In genomic region chr15:76258460-76258859, GRCh38 we compare ENCODE assay signal across 18 cellular contexts.
"Had no signal": no experiment of that assay in that cellular context is flagged by ENCODE, and none has a peak within 500 bp of the region (broad histone marks: within the 10 kb centered on the region; RNA-seq: fewer than 3 reads in every experiment).

No MANE protein-coding gene starts in this region.

- H3K4me1 ChIP-seq: gastrocnemius medialis, right atrium auricular region had no signal

- H3K27me3 ChIP-seq: brain microvascular endothelial cell, gastrocnemius medialis, right atrium auricular region had no signal

- H3K9me3 ChIP-seq: gastrocnemius medialis had no signal

- ATAC-seq: gastrocnemius medialis had no signal

- H3K27ac ChIP-seq: brain microvascular endothelial cell, gastrocnemius medialis, left ventricle myocardium inferior, right atrium auricular region had no signal

- H3K4me3 ChIP-seq: gastrocnemius medialis, left ventricle myocardium inferior, right atrium auricular region had no signal

- DNase-seq: activated CD4-positive, alpha-beta T cell treated with anti-CD3 and anti-CD28 coated beads, Interleukin-2, amount 10 ng/mL, durations not matched to agents 24 days and 14 days; activated CD8-positive, alpha-beta memory T cell treated with anti-CD3 and anti-CD28 coated beads, Interleukin-2, amount 50 U/mL, for 48 hours; activated effector memory CD4-positive, alpha-beta T cell treated with anti-CD3 and anti-CD28 coated beads, Interleukin-2, amount 50 U/mL, for 16 hours; activated naive CD4-positive, alpha-beta T cell treated with anti-CD3 and anti-CD28 coated beads, Interleukin-2, amount 50 U/mL, for 16 hours; activated T-cell treated with anti-CD3 and anti-CD28 coated beads, Interleukin-2, amount 50 U/mL, for 48 hours; aorta; brain microvascular endothelial cell; central memory CD4-positive, alpha-beta T cell; cortex of kidney; gastrocnemius medialis; head of caudate nucleus; left ventricle myocardium inferior; mammary epithelial cell; stimulated activated CD4-positive, alpha-beta T cell treated with anti-CD3 and anti-CD28 coated beads, Interleukin-12 subunit alpha, Interleukin-12 subunit beta, amount 100 ng/mL, for 4 hours; stimulated activated CD4-positive, alpha-beta T cell treated with anti-CD3 and anti-CD28 coated beads, Interleukin-1b, Interleukin-23, amount 100 ng/mL, for 48 hours; stimulated activated CD8-positive, alpha-beta memory T cell treated with anti-CD3 and anti-CD28 coated beads, Interleukin-4, amount 100 ng/mL, for 48 hours; stimulated activated naive CD4-positive, alpha-beta T cell had no signal
